8 cellular contexts compared by ENCODE assay signal in the genomic region with DNA sequence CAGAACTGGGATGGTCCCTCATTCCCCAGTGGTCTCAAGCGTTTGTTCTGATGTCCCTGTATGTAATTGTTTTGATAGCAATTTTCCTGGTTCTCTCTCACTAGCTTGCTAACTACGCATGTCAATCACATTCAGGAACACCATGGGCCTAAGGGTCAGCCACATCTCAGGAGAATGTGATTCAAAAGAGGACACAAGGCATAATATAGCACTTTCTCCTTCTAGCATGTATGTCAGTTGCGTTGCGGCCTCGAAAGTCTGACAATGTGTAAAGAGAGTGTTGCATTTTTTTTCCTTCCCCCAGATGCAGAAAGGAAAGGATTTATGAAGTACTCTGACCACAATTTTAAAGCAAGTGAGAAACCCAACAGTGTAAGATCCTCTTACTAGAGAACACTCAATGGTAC. TPM values are rescaled to one million over a fixed set of nuclear protein-coding genes. Genes with fewer than 3 reads are reported as not detected.
DNase-seq lines count a peak whose midpoint lies in the region; ATAC-seq and TF ChIP-seq lines count a peak whose summit lies in the region.

No MANE protein-coding gene starts in this region.

- no peaks in the 10 kb centered on the region for H3K27me3 Mint-ChIP-seq in effector memory CD8-positive, alpha-beta T cell

- H3K4me3 ChIP-seq in Peyer's patch, result peak overlapping the region; percentile 70 to 89 (median 78)
- peak overlapping the region in 1 of 2 donors; percentile 52 for H3K4me3 ChIP-seq in neuronal stem cell (ENCODE audit: low read length in 2 of 2)

- H2BK15ac ChIP-seq in neuronal stem cell (ENCODE audit: low read length), result no peak overlapping the region

- H2BK5ac ChIP-seq in neuronal stem cell (ENCODE audit: low read length), result peak overlapping the region; percentile 93

- no peak overlapping the region for H3K23ac ChIP-seq in neuronal stem cell (ENCODE audit: low read depth, low read length, poor library complexity)

- H3K9me3 ChIP-seq in Peyer's patch (no peaks in the 10 kb centered on the region), neuronal stem cell (replicated peaks in 1 of 2; ENCODE audit: control insufficient read depth in 2 of 2, insufficient read depth in 1 of 2, low read depth in 1 of 2, low read length in 2 of 2) (no peaks in the 10 kb centered on the region)

- no peak overlapping the region for H2BK12ac ChIP-seq in neuronal stem cell (ENCODE audit: low read length)

- TF ChIP-seq CTCF in Peyer's patch (IDR thresholded peaks at IDR 0.05), result no peak

- no peak overlapping the region for H2BK120ac ChIP-seq in neuronal stem cell (ENCODE audit: low read depth, low read length)

- H2AFZ ChIP-seq in neuronal stem cell (ENCODE audit: low read length), result peak overlapping the region; percentile 98

- H3K27ac ChIP-seq in Peyer's patch (peak overlapping the region; percentile 91 to 99 (median 96)), neuronal stem cell (replicated peaks; ENCODE audit: low read length) (peak overlapping the region; percentile 96)

- DNase-seq in DMS79 treated with DMSO at 0.1 percent for 48 hours (lab: John Stamatoyannopoulos, UW) (peak; percentile 31), DMS79 (lab: John Stamatoyannopoulos, UW) (no peak), Peyer's patch (peak in 1 of 3 donors; percentile 28), neuronal stem cell (ENCODE audit: low spot score) (no peak), inferior parietal cortex (ENCODE audit: extremely low spot score) (no peak), KG1 (lab: John Stamatoyannopoulos, UW) (no peak)
- DNase-seq in effector memory CD8-positive, alpha-beta T cell, result peak in 1 of 3 experiments; percentile 9

- no peak overlapping the region for H4K91ac ChIP-seq in neuronal stem cell (ENCODE audit: low read depth, low read length, poor library complexity)

- no peaks in the 10 kb centered on the region for H3K79me1 ChIP-seq in neuronal stem cell (ENCODE audit: low read depth, low read length)

- no peak overlapping the region for H4K8ac ChIP-seq in neuronal stem cell (ENCODE audit: low read depth, low read length)

- H3K36me3 ChIP-seq in Peyer's patch, result no peaks in the 10 kb centered on the region
- H3K36me3 ChIP-seq in neuronal stem cell (replicated peaks in 1 of 2; ENCODE audit: control insufficient read depth in 2 of 2, insufficient read depth in 2 of 2, low read length in 2 of 2), result no peaks in the 10 kb centered on the region

- no peak overlapping the region for H3K18ac ChIP-seq in neuronal stem cell (ENCODE audit: low read length)

- peak overlapping the region; percentile 95 to 96 for H3K27ac Mint-ChIP-seq in effector memory CD8-positive, alpha-beta T cell

- H3K9me3 Mint-ChIP-seq in effector memory CD8-positive, alpha-beta T cell, result no peaks in the 10 kb centered on the region

- peak overlapping the region; percentile 7 for H3K9ac ChIP-seq in neuronal stem cell (ENCODE audit: low read depth, low read length, poor library complexity)

- H3K14ac ChIP-seq in neuronal stem cell (ENCODE audit: low read length), result no peak overlapping the region

- H3K36me3 Mint-ChIP-seq in effector memory CD8-positive, alpha-beta T cell (ENCODE audit: insufficient read depth), result peaks cover 17% of the 10 kb centered on the region

- peak overlapping the region; percentile 91 to 92 for H3K4me3 Mint-ChIP-seq in effector memory CD8-positive, alpha-beta T cell

- H3K4me1 ChIP-seq in Peyer's patch (peaks cover 0 to 15% (median 2%) of the 10 kb centered on the region in 4 donors), neuronal stem cell (ENCODE audit: control insufficient read depth in 2 of 2, insufficient read depth in 1 of 2, low read depth in 1 of 2, low read length in 2 of 2) (peaks cover 5 to 12% of the 10 kb centered on the region in 2 donors)

- peaks cover 15 to 22% of the 10 kb centered on the region in 2 donors for H3K4me1 Mint-ChIP-seq in effector memory CD8-positive, alpha-beta T cell (ENCODE audit: low read depth in 2 of 2)

- no peak overlapping the region for H2AK5ac ChIP-seq in neuronal stem cell (ENCODE audit: low read depth, low read length)

- no peaks in the 10 kb centered on the region for H3K27me3 ChIP-seq in Peyer's patch
- H3K27me3 ChIP-seq in neuronal stem cell (ENCODE audit: control insufficient read depth in 3 of 3, insufficient read depth in 3 of 3, low read depth in 1 of 3, low read length in 3 of 3), result no peaks in the 10 kb centered on the region

- TF ChIP-seq POLR2A in Peyer's patch (IDR thresholded peaks at IDR 0.05), result no peak

- peak overlapping the region; percentile 76 for H3K4me2 ChIP-seq in neuronal stem cell (ENCODE audit: insufficient read depth, low read length, poor library complexity, severe bottlenecking)

- ATAC-seq in effector memory CD8-positive, alpha-beta T cell (replicated peaks), result peak; percentile 44
- ATAC-seq in esophagus mucosa, result no peak

- WGBS in neuronal stem cell (ENCODE audit: extremely low coverage in 2 of 2, insufficient read length in 2 of 2, insufficient replicate concordance in 1 of 2), 2 donors, result no CpG with 5 or more reads among the region's 5 CpGs

- no peak overlapping the region for H3K4ac ChIP-seq in neuronal stem cell (ENCODE audit: low read length)

RNA-seq across cellular contexts. Expression of gene TCF12, which starts 32.0 kb away (rescaled TPM):
- total RNA-seq in Peyer's patch, result 100 to 1,000 TPM in 3 of 4 donors, 10 to 100 TPM in 1; 98.4 to 815 (median 215) TPM
- polyA plus RNA-seq in neuronal stem cell (2013, experiment 1 of 2), result 79.2 TPM
- 81.9 TPM for polyA plus RNA-seq in neuronal stem cell (2013, experiment 2 of 2)
- 47.9 TPM for total RNA-seq in esophagus mucosa
